In genomic region chr1:221069178-221069903, GRCh38 we compare ENCODE assay signal across 8 cellular contexts.
A peak's percentile ranks its signal among the peaks of the same experiment; 100 is the strongest.
DNase-seq lines count a peak whose midpoint lies in the region; ATAC-seq and TF ChIP-seq lines count a peak whose summit lies in the region.

No MANE protein-coding gene starts in this region.

- H3K36me3 ChIP-seq in upper lobe of right lung: no peaks in the 10 kb centered on the region

- no peaks in the 10 kb centered on the region for H3K36me3 Mint-ChIP-seq in activated naive CD8-positive, alpha-beta T cell treated with anti-CD3 and anti-CD28 coated beads, Interleukin-2, amount 50 U/mL, for 24 hours (ENCODE audit: low read depth)

- DNase-seq in GM13976 (ENCODE audit: low spot score): peak; percentile 38
- peak; percentile 27 for DNase-seq in activated naive CD8-positive, alpha-beta T cell treated with anti-CD3 and anti-CD28 coated beads, Interleukin-2, amount 50 U/mL, for 24 hours
- no peak for DNase-seq in hippocampal formation (lab: John Stamatoyannopoulos, UW)
- DNase-seq in omental fat pad (ENCODE audit: low spot score): no peak
- no peak for DNase-seq in HK-2 (ENCODE audit: unreplicated experiment)
- DNase-seq in upper lobe of right lung: no peak

- peaks cover 23% of the 10 kb centered on the region for H3K4me1 Mint-ChIP-seq in activated naive CD8-positive, alpha-beta T cell treated with anti-CD3 and anti-CD28 coated beads, Interleukin-2, amount 50 U/mL, for 24 hours

- peak overlapping the region; percentile 89 for H3K27ac Mint-ChIP-seq in activated naive CD8-positive, alpha-beta T cell treated with anti-CD3 and anti-CD28 coated beads, Interleukin-2, amount 50 U/mL, for 24 hours

- H3K27me3 ChIP-seq in upper lobe of right lung: no peaks in the 10 kb centered on the region

- peaks cover 18% of the 10 kb centered on the region for H3K4me1 ChIP-seq in upper lobe of right lung

- no peak for TF ChIP-seq CTCF in GM13976 (IDR thresholded peaks at IDR 0.05; ENCODE audit: borderline replicate concordance, control extremely low read depth, extremely low read depth, insufficient read depth, missing control alignments)
- no peak for TF ChIP-seq CTCF in omental fat pad (IDR thresholded peaks at IDR 0.05)
- TF ChIP-seq CTCF in upper lobe of right lung (IDR thresholded peaks at IDR 0.05): no peak

- H3K27me3 Mint-ChIP-seq in activated naive CD8-positive, alpha-beta T cell treated with anti-CD3 and anti-CD28 coated beads, Interleukin-2, amount 50 U/mL, for 24 hours: peaks cover 3% of the 10 kb centered on the region

- in situ Hi-C loops in GM13976 (cut with MboI; ENCODE audit: low sequenced_read_pairs, unreplicated experiment): no loop called here

- peak; percentile 90 for ATAC-seq in GM21447 (IDR thresholded peaks at IDR 0.05; ENCODE audit: unreplicated experiment)
- ATAC-seq in HG03457 (IDR thresholded peaks at IDR 0.05; ENCODE audit: unreplicated experiment): peak; percentile 68
- ATAC-seq in activated naive CD8-positive, alpha-beta T cell treated with anti-CD3 and anti-CD28 coated beads, Interleukin-2, amount 50 U/mL, for 24 hours: peak; percentile 77
- no peak for ATAC-seq in omental fat pad (ENCODE audit: low FRiP score)
- ATAC-seq in upper lobe of right lung: no peak

- H3K4me3 Mint-ChIP-seq in activated naive CD8-positive, alpha-beta T cell treated with anti-CD3 and anti-CD28 coated beads, Interleukin-2, amount 50 U/mL, for 24 hours: no peak overlapping the region

- no peak overlapping the region for H3K27ac ChIP-seq in upper lobe of right lung

- no peaks in the 10 kb centered on the region for H3K9me3 ChIP-seq in upper lobe of right lung

- H3K9me3 Mint-ChIP-seq in activated naive CD8-positive, alpha-beta T cell treated with anti-CD3 and anti-CD28 coated beads, Interleukin-2, amount 50 U/mL, for 24 hours: no peaks in the 10 kb centered on the region

- intact Hi-C loops in upper lobe of right lung (cut with DNase I): no loop called here

- no peak overlapping the region for H3K4me3 ChIP-seq in upper lobe of right lung

Comparison
In these comparisons a context has a peak if more than half of its experiments do, and no peak if none do; other contexts are left out.
1. DNase-seq: peak in GM13976 (single experiment) and activated naive CD8-positive, alpha-beta T cell treated with anti-CD3 and anti-CD28 coated beads, Interleukin-2, amount 50 U/mL, for 24 hours (single experiment); none in hippocampal formation (0 of 2), omental fat pad (single experiment), HK-2 (single experiment) and upper lobe of right lung (single experiment).
2. ATAC-seq: peak in GM21447 (single experiment), HG03457 (single experiment) and activated naive CD8-positive, alpha-beta T cell treated with anti-CD3 and anti-CD28 coated beads, Interleukin-2, amount 50 U/mL, for 24 hours (single experiment); none in omental fat pad (single experiment) and upper lobe of right lung (single experiment).